In genomic region chr15:79987969-79988368, GRCh38 we compare ENCODE assay signal across 24 cellular contexts. TPM values are rescaled to one million over a fixed set of nuclear protein-coding genes. Genes with fewer than 3 reads are reported as not detected.
DNase-seq lines count a peak whose midpoint lies in the region; ATAC-seq, FAIRE-seq and TF ChIP-seq lines count a peak whose summit lies in the region.
"Had no signal": no experiment of that assay in that cellular context is flagged by ENCODE, and none has a peak within 500 bp of the region (broad histone marks: within the 10 kb centered on the region; RNA-seq: fewer than 3 reads in every experiment).

No MANE protein-coding gene starts in this region.

- H3K4me2 ChIP-seq in HepG2 (ENCODE audit: low read depth, low read length): peak overlapping the region; percentile 35; the same call in 1 of the 2 replicates
- H3K4me2 ChIP-seq: A549; BLaER1 treated with 17β-estradiol and CSF1 and Interleukin-3, amounts not matched to agents 10 nM and 100 nM had no signal

- peaks cover 52% of the 10 kb centered on the region for H3K4me1 ChIP-seq in HepG2 (ENCODE audit: insufficient read depth, low read length)
- H3K4me1 ChIP-seq in right lobe of liver: peaks cover 0 to 10% (median 0%) of the 10 kb centered on the region in 4 donors
- H3K4me1 ChIP-seq in neutrophil (ENCODE audit: control insufficient read depth in 1 of 2, insufficient read depth in 1 of 2, low read depth in 1 of 2, low read length in 1 of 2): peaks cover 93 to 95% of the 10 kb centered on the region in 2 experiments
- H3K4me1 ChIP-seq: A549, Caco-2 had no signal

- in situ Hi-C loops in HepG2 (cut with HindIII; ENCODE audit: extremely low pct_ligation_motif_present, low pct_unique_long_range_greater_than_20kb): no loop called here

- no peak for TF ChIP-seq POLR2A in HepG2 (IDR thresholded peaks at IDR 0.05; ENCODE audit: insufficient read depth in 1 of 2, low read depth in 2 of 2, low read length in 2 of 2)
- TF ChIP-seq POLR2A in right lobe of liver (IDR thresholded peaks at IDR 0.05): no peak

- no peak for FAIRE-seq in HepG2 (lab: Jason Lieb, UNC)
- FAIRE-seq: A549, D721Med, G401.6, GM12891, GM18507 had no signal

- WGBS in HepG2 (ENCODE audit: low lambda C conversion rate): 46% methylated on average over 3 of the region's 3 CpGs
- WGBS in right lobe of liver (ENCODE audit: insufficient coverage, low coverage, low lambda C conversion rate, missing lambda C conversion rate): 82% methylated on average over 3 of the region's 3 CpGs

- no peaks in the 10 kb centered on the region for H3K27me3 Mint-ChIP-seq in central memory CD8-positive, alpha-beta T cell
- H3K27me3 Mint-ChIP-seq: CD4-positive, alpha-beta T cell had no signal

- no TSS peak for BruUV-seq in HepG2 (replicated peaks; lab: Mats Ljungman, UMichigan)

- no peaks in the 10 kb centered on the region for H3K4me1 Mint-ChIP-seq in central memory CD8-positive, alpha-beta T cell

- no peak overlapping the region for H3K9ac ChIP-seq in HepG2 (ENCODE audit: insufficient read depth, low read depth, low read length)
- H3K9ac ChIP-seq: BLaER1 treated with 17β-estradiol and CSF1 and Interleukin-3, amounts not matched to agents 10 nM and 100 nM had no signal

- POLR2A ChIA-PET in HepG2 (lab: Yijun Ruan, JAX): no interaction called here

- TF ChIP-seq CTCF in HepG2 (CRISPR knock-in tag; IDR thresholded peaks at IDR 0.05): no peak
- no peak for TF ChIP-seq CTCF in right lobe of liver (IDR thresholded peaks at IDR 0.05)
- TF ChIP-seq CTCF in neutrophil (IDR thresholded peaks at IDR 0.05): no peak

- no peak for DNase-seq in HepG2 (ENCODE audit: low spot score)
- no peak for DNase-seq in right lobe of liver
- no peak for DNase-seq in central memory CD8-positive, alpha-beta T cell (ENCODE audit: low spot score in 2 of 2)
- DNase-seq in activated CD4-positive, alpha-beta T cell treated with anti-CD3 and anti-CD28 coated beads, Interleukin-2, amount 50 U/mL, for 48 hours: no peak
- no peak for DNase-seq in midbrain (lab: John Stamatoyannopoulos, UW)
- DNase-seq: AML-193; Caco-2; Calu3; CD4-positive, alpha-beta T cell; CD8-positive, alpha-beta T cell; DMS79 treated with DMSO at 0.1 percent for 48 hours; GF-D8 had no signal

- H2AFZ ChIP-seq in HepG2 (ENCODE audit: low read length): no peak overlapping the region

- no peaks in the 10 kb centered on the region for H3K79me2 ChIP-seq in HepG2 (ENCODE audit: insufficient read depth, low read length)

- no peak for ATAC-seq in HepG2
- ATAC-seq in right lobe of liver: no peak
- no peak for ATAC-seq in central memory CD8-positive, alpha-beta T cell (replicated peaks; ENCODE audit: extremely low read depth, poor library complexity, severe bottlenecking)
- ATAC-seq: A549; CD8-positive, alpha-beta T cell had no signal

- no peaks in the 10 kb centered on the region for H4K20me1 ChIP-seq in HepG2 (ENCODE audit: insufficient read depth, low read length)
- H4K20me1 ChIP-seq: BLaER1 treated with 17β-estradiol and CSF1 and Interleukin-3, amounts not matched to agents 10 nM and 100 nM had no signal

- no peaks in the 10 kb centered on the region for H3K9me3 Mint-ChIP-seq in central memory CD8-positive, alpha-beta T cell
- H3K9me3 Mint-ChIP-seq: CD4-positive, alpha-beta T cell; CD8-positive, alpha-beta T cell had no signal

- H3K9me3 ChIP-seq in HepG2 (ENCODE audit: low read length) (no peaks in the 10 kb centered on the region), right lobe of liver (no peaks in the 10 kb centered on the region), neutrophil (no peaks in the 10 kb centered on the region)
- H3K9me3 ChIP-seq: A549; BLaER1 treated with 17β-estradiol and CSF1 and Interleukin-3, amounts not matched to agents 10 nM and 100 nM; Caco-2 had no signal

- no peaks in the 10 kb centered on the region for H3K36me3 ChIP-seq in HepG2 (replicated peaks in 1 of 2; ENCODE audit: control insufficient read depth in 1 of 2, insufficient read depth in 2 of 2, low read length in 2 of 2)
- H3K36me3 ChIP-seq in right lobe of liver: no peaks in the 10 kb centered on the region
- no peaks in the 10 kb centered on the region for H3K36me3 ChIP-seq in neutrophil
- H3K36me3 ChIP-seq: BLaER1 treated with 17β-estradiol and CSF1 and Interleukin-3, amounts not matched to agents 10 nM and 100 nM had no signal

- no peak for TF ChIP-seq EP300 in HepG2 (IDR thresholded peaks at IDR 0.05; ENCODE audit: low read depth in 2 of 2, low read length in 2 of 2)
- TF ChIP-seq EP300 in HepG2 (CRISPR knock-in tag; IDR thresholded peaks at IDR 0.05; ENCODE audit: borderline replicate concordance): no peak

- H3K27ac ChIP-seq in HepG2 (ENCODE audit: extremely low read length, insufficient read depth, low read length): no peak overlapping the region
- H3K27ac ChIP-seq in right lobe of liver: no peak overlapping the region
- H3K27ac ChIP-seq in neutrophil: peak overlapping the region; percentile 90
- H3K27ac ChIP-seq: 22Rv1; A549; BLaER1 treated with 17β-estradiol and CSF1 and Interleukin-3, amounts not matched to agents 10 nM and 100 nM; C4-2B had no signal

- H3K27me3 ChIP-seq in HepG2 (ENCODE audit: control insufficient read depth in 1 of 2, insufficient read depth in 2 of 2, low read length in 2 of 2) (no peaks in the 10 kb centered on the region; a peak in 1 of 5 replicates), right lobe of liver (no peaks in the 10 kb centered on the region), neutrophil (no peaks in the 10 kb centered on the region)

- H3K4me3 ChIP-seq in HepG2 (replicated peaks in 1 of 3; ENCODE audit: insufficient read depth in 1 of 3, low read depth in 2 of 3, low read length in 3 of 3): no peak overlapping the region
- H3K4me3 ChIP-seq in right lobe of liver: no peak overlapping the region
- peak overlapping the region in 1 of 2 experiments; percentile 3 for H3K4me3 ChIP-seq in neutrophil (ENCODE audit: low read depth in 1 of 2, low read length in 1 of 2)
- H3K4me3 ChIP-seq: A549; BLaER1 treated with 17β-estradiol and CSF1 and Interleukin-3, amounts not matched to agents 10 nM and 100 nM had no signal

- intact Hi-C loops in HepG2 (cut with micrococcal nuclease; ENCODE audit: unreplicated experiment): no loop called here
- intact Hi-C loops in right lobe of liver (cut with DNase I): no loop called here

- peak overlapping the region; percentile 1 for H3K27ac Mint-ChIP-seq in central memory CD8-positive, alpha-beta T cell (ENCODE audit: low read depth)
- H3K27ac Mint-ChIP-seq: B cell; CD4-positive, alpha-beta T cell; CD8-positive, alpha-beta T cell had no signal

- no peak for TF ChIP-seq RAD21 in HepG2 (CRISPR knock-in tag; IDR thresholded peaks at IDR 0.05)

- CTCF ChIA-PET in HepG2 (lab: Yijun Ruan, JAX; ENCODE audit: low intra/inter-chr PET ratio, low total read pairs): no interaction called here

- no peak overlapping the region for H3K4me3 Mint-ChIP-seq in central memory CD8-positive, alpha-beta T cell
- H3K4me3 Mint-ChIP-seq: B cell; CD4-positive, alpha-beta T cell; CD8-positive, alpha-beta T cell had no signal

- no peaks in the 10 kb centered on the region for H3K36me3 Mint-ChIP-seq in central memory CD8-positive, alpha-beta T cell (ENCODE audit: insufficient read depth)
- H3K36me3 Mint-ChIP-seq: CD8-positive, alpha-beta T cell had no signal

TF ChIP-seq in HepG2, 621 proteins besides CTCF, POLR2A, EP300 and RAD21 (continues in another document):
- TF ChIP-seq ZNF24 (IDR thresholded peaks at IDR 0.05): no peak
- peak; percentile 61; the same call in 1 of the 2 replicates for TF ChIP-seq ZNF3 (CRISPR knock-in tag; IDR thresholded peaks at IDR 0.05)
- TF ChIP-seq IRF2 (CRISPR knock-in tag; IDR thresholded peaks at IDR 0.05): no peak
- TF ChIP-seq RELA (CRISPR knock-in tag; IDR thresholded peaks at IDR 0.05): no peak

RNA-seq across cellular contexts. Expression of gene BCL2A1, which starts 17.0 kb away (rescaled TPM):
- total RNA-seq in HepG2 (2016; rRNA removed; fragmentation: Illumina TruSeq; extraction: Trizol) (0.31 and 0.97 TPM in 2 replicates), right lobe of liver (1 to 10 TPM in 4 of 6 experiments, under 1 TPM in 2; 0.26 to 6.9 (median 1.8) TPM)
- total RNA-seq in HepG2 (2016; cell fraction: cytosol; rRNA removed; fragmentation: Illumina TruSeq; extraction: Trizol; ENCODE audit: low read depth): 0.30 and 0.44 TPM in 2 replicates
- total RNA-seq in HepG2 (2016; cell fraction: insoluble cytoplasmic fraction; rRNA removed; fragmentation: Illumina TruSeq; extraction: Trizol): 0.24 and 0.89 TPM in 2 replicates
- total RNA-seq in HepG2 (2016; cell fraction: membrane; rRNA removed; fragmentation: Illumina TruSeq; extraction: Trizol): 0.31 TPM in 1 of 2 replicates, not detected in the other
- 0.53 TPM in 1 of 2 replicates, not detected in the other for total RNA-seq in HepG2 (2016; cell fraction: nucleus; rRNA removed; fragmentation: Illumina TruSeq; extraction: Trizol)
- polyA plus RNA-seq in HepG2 (2011; rRNA removed): 0.08 and 0.21 TPM in 2 replicates
- polyA plus RNA-seq in HepG2 (2011; cell fraction: cytosol; rRNA removed): 0.25 and 0.49 TPM in 2 replicates
- not detected in 2 replicates for polyA plus RNA-seq in HepG2 (2011; cell fraction: nucleus; rRNA removed)
- not detected in 2 replicates for polyA plus RNA-seq in HepG2 (2012)
- polyA plus RNA-seq in HepG2 (2016; cell fraction: cytosol; fragmentation: Illumina TruSeq; extraction: Trizol; ENCODE audit: low read depth): 0.27 and 0.36 TPM in 2 replicates
- polyA plus RNA-seq in HepG2 (2016; cell fraction: insoluble cytoplasmic fraction; fragmentation: Illumina TruSeq; extraction: Trizol; ENCODE audit: low read depth): 0.25 and 0.56 TPM in 2 replicates
- polyA plus RNA-seq in HepG2 (2016; cell fraction: membrane; fragmentation: Illumina TruSeq; extraction: Trizol; ENCODE audit: low read depth): 0.29 and 0.38 TPM in 2 replicates
- polyA plus RNA-seq in HepG2 (2016; cell fraction: nucleus; fragmentation: Illumina TruSeq; extraction: Trizol; ENCODE audit: insufficient read depth, low read depth): not detected in 2 replicates
- polyA minus RNA-seq in HepG2 (2011; rRNA and poly(A)+ RNA removed; ENCODE audit: low replicate concordance): 0.30 TPM in 1 of 2 replicates, not detected in the other
- not detected in 2 replicates for polyA minus RNA-seq in HepG2 (2011; cell fraction: cytosol; rRNA and poly(A)+ RNA removed)
- not detected in 2 replicates for polyA minus RNA-seq in HepG2 (2011; cell fraction: nucleus; rRNA and poly(A)+ RNA removed)
- total RNA-seq: A172, Caco-2, Calu3 had no signal
- polyA plus RNA-seq: BJ had no signal
